ENCODE assay signal across 1 cellular context in the genomic region with DNA sequence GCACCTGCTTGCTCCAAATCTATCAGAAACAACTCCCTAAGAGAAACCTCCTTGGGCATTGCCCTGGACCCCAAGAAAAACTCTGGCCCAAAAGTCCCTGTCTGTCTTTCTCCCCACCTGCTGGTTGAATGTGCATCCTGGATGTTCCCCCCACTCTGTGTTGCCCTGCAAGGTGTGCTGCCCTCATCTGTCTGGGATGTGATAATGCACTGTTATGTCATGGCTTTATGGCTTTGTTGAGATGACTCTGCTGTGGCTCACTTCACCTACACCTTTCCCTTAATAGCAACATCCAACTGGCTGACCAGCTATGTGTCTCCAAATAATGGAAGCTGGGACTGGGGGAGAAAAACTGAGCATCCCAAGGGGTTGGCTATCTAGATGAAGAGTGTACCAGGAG.
TF ChIP-seq lines count a peak whose summit lies in the region.

No MANE protein-coding gene starts in this region.

TF ChIP-seq in HepG2, 621 proteins besides CTCF, POLR2A, EP300 and RAD21 (continued from another document and continues in another):
- TF ChIP-seq, protein P1, sequence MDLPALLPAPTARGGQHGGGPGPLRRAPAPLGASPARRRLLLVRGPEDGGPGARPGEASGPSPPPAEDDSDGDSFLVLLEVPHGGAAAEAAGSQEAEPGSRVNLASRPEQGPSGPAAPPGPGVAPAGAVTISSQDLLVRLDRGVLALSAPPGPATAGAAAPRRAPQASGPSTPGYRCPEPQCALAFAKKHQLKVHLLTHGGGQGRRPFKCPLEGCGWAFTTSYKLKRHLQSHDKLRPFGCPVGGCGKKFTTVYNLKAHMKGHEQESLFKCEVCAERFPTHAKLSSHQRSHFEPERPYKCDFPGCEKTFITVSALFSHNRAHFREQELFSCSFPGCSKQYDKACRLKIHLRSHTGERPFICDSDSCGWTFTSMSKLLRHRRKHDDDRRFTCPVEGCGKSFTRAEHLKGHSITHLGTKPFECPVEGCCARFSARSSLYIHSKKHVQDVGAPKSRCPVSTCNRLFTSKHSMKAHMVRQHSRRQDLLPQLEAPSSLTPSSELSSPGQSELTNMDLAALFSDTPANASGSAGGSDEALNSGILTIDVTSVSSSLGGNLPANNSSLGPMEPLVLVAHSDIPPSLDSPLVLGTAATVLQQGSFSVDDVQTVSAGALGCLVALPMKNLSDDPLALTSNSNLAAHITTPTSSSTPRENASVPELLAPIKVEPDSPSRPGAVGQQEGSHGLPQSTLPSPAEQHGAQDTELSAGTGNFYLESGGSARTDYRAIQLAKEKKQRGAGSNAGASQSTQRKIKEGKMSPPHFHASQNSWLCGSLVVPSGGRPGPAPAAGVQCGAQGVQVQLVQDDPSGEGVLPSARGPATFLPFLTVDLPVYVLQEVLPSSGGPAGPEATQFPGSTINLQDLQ (CRISPR knock-in tag; IDR thresholded peaks at IDR 0.05) = no peak
- TF ChIP-seq XRCC5 (optimal IDR thresholded peaks at IDR 0.05; ENCODE audit: low read length) (peak; percentile 82), ZNF580 (CRISPR knock-in tag; IDR thresholded peaks at IDR 0.05; ENCODE audit: borderline replicate concordance, low read depth) (no peak), SP5 (CRISPR knock-in tag; IDR thresholded peaks at IDR 0.05; ENCODE audit: borderline replicate concordance, low read depth) (0 out of 2 replicates have a peak, but pooled peaks have one; percentile 29), ETV5 (CRISPR knock-in tag; IDR thresholded peaks at IDR 0.05; ENCODE audit: borderline replicate concordance) (no peak), PRDM15 (CRISPR knock-in tag; IDR thresholded peaks at IDR 0.05) (no peak), YEATS4 (CRISPR knock-in tag; IDR thresholded peaks at IDR 0.05; ENCODE audit: borderline replicate concordance) (no peak), USF2 (IDR thresholded peaks at IDR 0.05; ENCODE audit: low read depth, low read length) (no peak), USF2 (CRISPR knock-in tag; IDR thresholded peaks at IDR 0.05; ENCODE audit: borderline replicate concordance) (no peak), ZNF883 (CRISPR knock-in tag; IDR thresholded peaks at IDR 0.05; ENCODE audit: not compliant biosample characterization) (no peak), SAP130 (CRISPR knock-in tag; IDR thresholded peaks at IDR 0.05; ENCODE audit: low read depth) (peak; percentile 70), THRA (CRISPR knock-in tag; IDR thresholded peaks at IDR 0.05; ENCODE audit: borderline replicate concordance) (no peak), ZBTB4 (CRISPR knock-in tag; IDR thresholded peaks at IDR 0.05; ENCODE audit: borderline replicate concordance) (no peak), PATZ1 (CRISPR knock-in tag; IDR thresholded peaks at IDR 0.05) (peak; percentile 77), ZFX (CRISPR knock-in tag; IDR thresholded peaks at IDR 0.05; ENCODE audit: low read depth) (0 out of 2 replicates have a peak, but pooled peaks have one; percentile 28), SIX4 (CRISPR knock-in tag; IDR thresholded peaks at IDR 0.05) (no peak), HNRNPUL1 (IDR thresholded peaks at IDR 0.05; ENCODE audit: low read depth, low read length) (no peak), ARNTL (CRISPR knock-in tag; IDR thresholded peaks at IDR 0.05) (no peak), U2AF2 (IDR thresholded peaks at IDR 0.05; ENCODE audit: low read depth, low read length) (no peak), THAP11 (CRISPR knock-in tag; IDR thresholded peaks at IDR 0.05) (0 out of 2 replicates have a peak, but pooled peaks have one; percentile 32), ZGPAT (CRISPR knock-in tag; IDR thresholded peaks at IDR 0.05) (0 out of 2 replicates have a peak, but pooled peaks have one; percentile 29), GABPB1 (CRISPR knock-in tag; IDR thresholded peaks at IDR 0.05) (no peak), KLF6 (CRISPR knock-in tag; IDR thresholded peaks at IDR 0.05) (no peak), ERF (CRISPR knock-in tag; IDR thresholded peaks at IDR 0.05) (no peak), TEAD3 (CRISPR knock-in tag; optimal IDR thresholded peaks at IDR 0.05; ENCODE audit: borderline replicate concordance) (peak; percentile 88), ZNF547 (CRISPR knock-in tag; IDR thresholded peaks at IDR 0.05) (no peak), ZNF614 (CRISPR knock-in tag; IDR thresholded peaks at IDR 0.05; ENCODE audit: borderline replicate concordance) (0 out of 2 replicates have a peak, but pooled peaks have one; percentile 24), ZBTB33 (CRISPR knock-in tag; IDR thresholded peaks at IDR 0.05) (0 out of 2 replicates have a peak, but pooled peaks have one; percentile 31), AGO2 (optimal IDR thresholded peaks at IDR 0.05; ENCODE audit: low read depth, low read length) (no peak)
- TF ChIP-seq, protein P2, sequence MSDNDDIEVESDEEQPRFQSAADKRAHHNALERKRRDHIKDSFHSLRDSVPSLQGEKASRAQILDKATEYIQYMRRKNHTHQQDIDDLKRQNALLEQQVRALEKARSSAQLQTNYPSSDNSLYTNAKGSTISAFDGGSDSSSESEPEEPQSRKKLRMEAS (IDR thresholded peaks at IDR 0.05) = peak; percentile 30; the same call in 1 of the 2 replicates
- TF ChIP-seq, protein P3, sequence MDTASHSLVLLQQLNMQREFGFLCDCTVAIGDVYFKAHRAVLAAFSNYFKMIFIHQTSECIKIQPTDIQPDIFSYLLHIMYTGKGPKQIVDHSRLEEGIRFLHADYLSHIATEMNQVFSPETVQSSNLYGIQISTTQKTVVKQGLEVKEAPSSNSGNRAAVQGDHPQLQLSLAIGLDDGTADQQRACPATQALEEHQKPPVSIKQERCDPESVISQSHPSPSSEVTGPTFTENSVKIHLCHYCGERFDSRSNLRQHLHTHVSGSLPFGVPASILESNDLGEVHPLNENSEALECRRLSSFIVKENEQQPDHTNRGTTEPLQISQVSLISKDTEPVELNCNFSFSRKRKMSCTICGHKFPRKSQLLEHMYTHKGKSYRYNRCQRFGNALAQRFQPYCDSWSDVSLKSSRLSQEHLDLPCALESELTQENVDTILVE (CRISPR knock-in tag; IDR thresholded peaks at IDR 0.05) = 0 out of 2 replicates have a peak, but pooled peaks have one; percentile 40
